16 cellular contexts compared by ENCODE assay signal in genomic region chr10:70160798-70161197, GRCh38. TPM values are rescaled to one million over a fixed set of nuclear protein-coding genes. Genes with fewer than 3 reads are reported as not detected.
DNase-seq lines count a peak whose midpoint lies in the region; ATAC-seq, FAIRE-seq and TF ChIP-seq lines count a peak whose summit lies in the region.
"Had no signal": no experiment of that assay in that cellular context is flagged by ENCODE, and none has a peak within 500 bp of the region (broad histone marks: within the 10 kb centered on the region; RNA-seq: fewer than 3 reads in every experiment).

No MANE protein-coding gene starts in this region.

- peaks cover 50% of the 10 kb centered on the region for H3K36me3 ChIP-seq in ACC112 (ENCODE audit: insufficient read depth, low read length)
- peaks cover 90% of the 10 kb centered on the region for H3K36me3 ChIP-seq in K562 (ENCODE audit: control insufficient read depth, insufficient read depth, low read length)

- no peak for TF ChIP-seq POLR2A in K562 (conservative IDR thresholded peaks at IDR 0.05)

- DNase-seq in activated CD8-positive, alpha-beta T cell treated with anti-CD3 and anti-CD28 coated beads for 36 hours: no peak
- no peak for DNase-seq in activated CD8-positive, alpha-beta T cell treated with anti-CD3 and anti-CD28 coated beads, Interleukin-2, amount 10 ng/mL, durations not matched to agents 7 days and 5 days
- no peak for DNase-seq in T-cell
- DNase-seq in K562 (ENCODE audit: extremely low read depth in 1 of 4, low spot score in 3 of 4): no peak
- DNase-seq in Calu3: no peak
- DNase-seq: ACHN, DMS 273 treated with DMSO at 0.1 percent for 48 hours, GOT3, NCI-H146, NCI-H2081 treated with DMSO at 0.1 percent for 48 hours, NCI-H2227 treated with DMSO at 0.1 percent for 48 hours, NCI-H526 had no signal

- TF ChIP-seq EP300 in K562 (IDR thresholded peaks at IDR 0.05; ENCODE audit: low read length): no peak

- intact Hi-C loops in activated CD8-positive, alpha-beta T cell treated with anti-CD3 and anti-CD28 coated beads for 36 hours (cut with micrococcal nuclease): no loop called here
- intact Hi-C loops in K562 (cut with micrococcal nuclease): no loop called here
- intact Hi-C loops in Calu3 (cut with micrococcal nuclease; ENCODE audit: unreplicated experiment): no loop called here

- peak overlapping the region; percentile 29 for H3K4me3 Mint-ChIP-seq in activated CD8-positive, alpha-beta T cell treated with anti-CD3 and anti-CD28 coated beads for 36 hours
- no peak overlapping the region for H3K4me3 Mint-ChIP-seq in activated CD8-positive, alpha-beta T cell treated with anti-CD3 and anti-CD28 coated beads, Interleukin-2, amount 10 ng/mL, durations not matched to agents 7 days and 5 days
- H3K4me3 Mint-ChIP-seq in T-cell (no peak overlapping the region), Calu3 (ENCODE audit: low read depth, unreplicated experiment) (no peak overlapping the region)
- H3K4me3 Mint-ChIP-seq: IgD-negative memory B cell had no signal

- TF ChIP-seq CTCF in activated CD8-positive, alpha-beta T cell treated with anti-CD3 and anti-CD28 coated beads for 36 hours (IDR thresholded peaks at IDR 0.05): no peak
- TF ChIP-seq CTCF in K562 (IDR thresholded peaks at IDR 0.05 in 2 of 3, conservative IDR thresholded peaks at IDR 0.05 in 1 of 3; ENCODE audit: insufficient read depth in 2 of 3, low read depth in 1 of 3, low read length in 3 of 3): no peak
- TF ChIP-seq CTCF in Calu3 (IDR thresholded peaks at IDR 0.05; ENCODE audit: unreplicated experiment): no peak

- no peaks in the 10 kb centered on the region for H3K9me1 ChIP-seq in K562 (ENCODE audit: control insufficient read depth, insufficient read depth, low read length)

- H3K4me3 ChIP-seq in ACC112 (ENCODE audit: low read depth, low read length) (no peak overlapping the region), K562 (no peak overlapping the region)

- H3K9ac ChIP-seq in K562 (ENCODE audit: insufficient read depth in 1 of 2, low read depth in 2 of 2, low read length in 2 of 2): no peak overlapping the region

- H3K27ac Mint-ChIP-seq in activated CD8-positive, alpha-beta T cell treated with anti-CD3 and anti-CD28 coated beads for 36 hours: peak overlapping the region; percentile 96
- H3K27ac Mint-ChIP-seq in activated CD8-positive, alpha-beta T cell treated with anti-CD3 and anti-CD28 coated beads, Interleukin-2, amount 10 ng/mL, durations not matched to agents 7 days and 5 days: no peak overlapping the region
- peak overlapping the region; percentile 52 to 77 for H3K27ac Mint-ChIP-seq in T-cell
- H3K27ac Mint-ChIP-seq in Calu3 (ENCODE audit: unreplicated experiment): no peak overlapping the region
- H3K27ac Mint-ChIP-seq: IgD-negative memory B cell had no signal

- no peak for FAIRE-seq in K562 (lab: Jason Lieb, UNC)

- H3K36me3 Mint-ChIP-seq in activated CD8-positive, alpha-beta T cell treated with anti-CD3 and anti-CD28 coated beads for 36 hours (ENCODE audit: low read depth): peaks cover 62% of the 10 kb centered on the region
- H3K36me3 Mint-ChIP-seq in activated CD8-positive, alpha-beta T cell treated with anti-CD3 and anti-CD28 coated beads, Interleukin-2, amount 10 ng/mL, durations not matched to agents 7 days and 5 days (ENCODE audit: low read depth): peaks cover 72% of the 10 kb centered on the region
- H3K36me3 Mint-ChIP-seq in T-cell: peaks cover 51% of the 10 kb centered on the region
- H3K36me3 Mint-ChIP-seq in Calu3 (ENCODE audit: insufficient read depth, unreplicated experiment): peaks cover 51% of the 10 kb centered on the region

- no peak for ATAC-seq in activated CD8-positive, alpha-beta T cell treated with anti-CD3 and anti-CD28 coated beads for 36 hours
- ATAC-seq in activated CD8-positive, alpha-beta T cell treated with anti-CD3 and anti-CD28 coated beads, Interleukin-2, amount 10 ng/mL, durations not matched to agents 7 days and 5 days: no peak
- ATAC-seq in T-cell (replicated peaks in 1 of 4): no peak
- ATAC-seq in K562: no peak
- no peak for ATAC-seq in GM21528 (IDR thresholded peaks at IDR 0.05; ENCODE audit: low FRiP score, unreplicated experiment)
- ATAC-seq in GM21423 (IDR thresholded peaks at IDR 0.05; ENCODE audit: unreplicated experiment): no peak

- H3K79me2 ChIP-seq in ACC112 (ENCODE audit: control insufficient read depth, insufficient read depth, low read length, unreplicated experiment): peaks cover 87% of the 10 kb centered on the region
- H3K79me2 ChIP-seq in K562 (ENCODE audit: control insufficient read depth, insufficient read depth, low read length): peaks cover 63% of the 10 kb centered on the region

- H3K27me3 ChIP-seq in ACC112 (ENCODE audit: insufficient read depth, low read length) (no peaks in the 10 kb centered on the region), K562 (ENCODE audit: control insufficient read depth in 2 of 2, insufficient read depth in 2 of 2, low read length in 2 of 2) (no peaks in the 10 kb centered on the region)

- H3K4me1 Mint-ChIP-seq in activated CD8-positive, alpha-beta T cell treated with anti-CD3 and anti-CD28 coated beads for 36 hours (ENCODE audit: low read depth): peaks cover 65% of the 10 kb centered on the region
- peaks cover 50% of the 10 kb centered on the region for H3K4me1 Mint-ChIP-seq in activated CD8-positive, alpha-beta T cell treated with anti-CD3 and anti-CD28 coated beads, Interleukin-2, amount 10 ng/mL, durations not matched to agents 7 days and 5 days (ENCODE audit: low read depth)
- H3K4me1 Mint-ChIP-seq in T-cell (peaks cover 59 to 68% (median 65%) of the 10 kb centered on the region in 3 donors), Calu3 (ENCODE audit: low read depth, unreplicated experiment) (peaks cover 28% of the 10 kb centered on the region)

- in situ Hi-C loops in K562 (cut with MboI): no loop called here

- H3K4me1 ChIP-seq in ACC112 (ENCODE audit: control insufficient read depth, insufficient read depth, low read length, unreplicated experiment) (peaks cover 54% of the 10 kb centered on the region), K562 (replicated peaks in 1 of 2; ENCODE audit: control insufficient read depth in 2 of 2, insufficient read depth in 2 of 2, low read length in 2 of 2) (peaks cover 0 to 21% of the 10 kb centered on the region in 2 experiments; a peak in 4 of 5 replicates)

- H3K9me3 Mint-ChIP-seq in activated CD8-positive, alpha-beta T cell treated with anti-CD3 and anti-CD28 coated beads for 36 hours: no peaks in the 10 kb centered on the region
- no peaks in the 10 kb centered on the region for H3K9me3 Mint-ChIP-seq in activated CD8-positive, alpha-beta T cell treated with anti-CD3 and anti-CD28 coated beads, Interleukin-2, amount 10 ng/mL, durations not matched to agents 7 days and 5 days (ENCODE audit: insufficient read depth)
- H3K9me3 Mint-ChIP-seq in T-cell: no peaks in the 10 kb centered on the region
- H3K9me3 Mint-ChIP-seq in Calu3 (ENCODE audit: low read depth, unreplicated experiment): no peaks in the 10 kb centered on the region
- H3K9me3 Mint-ChIP-seq: IgD-negative memory B cell had no signal

- H3K27ac ChIP-seq in ACC112 (ENCODE audit: low read depth, low read length) (peak overlapping the region; percentile 52), K562 (ENCODE audit: extremely low read depth, low read depth, low read length) (no peak overlapping the region)

- H3K9me3 ChIP-seq in K562 (replicated peaks; ENCODE audit: control insufficient read depth, insufficient read depth, low read depth, low read length): no peaks in the 10 kb centered on the region

- H3K27me3 Mint-ChIP-seq in activated CD8-positive, alpha-beta T cell treated with anti-CD3 and anti-CD28 coated beads for 36 hours: no peaks in the 10 kb centered on the region
- H3K27me3 Mint-ChIP-seq in activated CD8-positive, alpha-beta T cell treated with anti-CD3 and anti-CD28 coated beads, Interleukin-2, amount 10 ng/mL, durations not matched to agents 7 days and 5 days (ENCODE audit: low read depth): no peaks in the 10 kb centered on the region
- no peaks in the 10 kb centered on the region for H3K27me3 Mint-ChIP-seq in T-cell
- H3K27me3 Mint-ChIP-seq in Calu3 (ENCODE audit: unreplicated experiment): no peaks in the 10 kb centered on the region
- H3K27me3 Mint-ChIP-seq: IgD-negative memory B cell had no signal

- CTCF ChIA-PET in activated CD8-positive, alpha-beta T cell treated with anti-CD3 and anti-CD28 coated beads for 36 hours (lab: Charles Lee): interaction anchor here (0.9 to 1.6 kb wide), 4 partner anchors 14 to 204 kb away, joined by 3 to 7 read pairs (median 4); partner anchors contain the start of gene TYSND1
- CTCF ChIA-PET in activated CD8-positive, alpha-beta T cell treated with anti-CD3 and anti-CD28 coated beads, Interleukin-2, amount 10 ng/mL, durations not matched to agents 7 days and 5 days (lab: Charles Lee): interaction anchor here (0.9 to 3.6 kb wide), 3 partner anchors 14 to 45 kb away, joined by 3 to 40 read pairs (median 3); partner anchors contain the start of gene TYSND1
- CTCF ChIA-PET in T-cell (lab: Charles Lee): interaction anchor here (0.7 to 1.6 kb wide), 3 partner anchors 9 to 45 kb away, joined by 3 to 13 read pairs (median 5); partner anchors contain the start of genes SAR1A (in 1 of the 2) and TYSND1 (in 1 of the 2)
- CTCF ChIA-PET in K562 (lab: Yijun Ruan, JAX; ENCODE audit: low intra/inter-chr PET ratio): no interaction called here
- CTCF ChIA-PET in Calu3 (lab: Charles Lee): interaction anchor here (0.5 to 1.0 kb wide), 2 partner anchors 10 to 510 kb away, joined by 4 read pairs; partner anchors contain the start of gene SAR1A

- H2AFZ ChIP-seq in ACC112 (ENCODE audit: low read length, unreplicated experiment) (no peak overlapping the region), K562 (ENCODE audit: low read depth, low read length) (no peak overlapping the region)

- no peak for TF ChIP-seq RAD21 in K562 (CRISPR knock-in tag; conservative IDR thresholded peaks at IDR 0.05 in 1 of 2, IDR thresholded peaks at IDR 0.05 in 1 of 2)

- H3K4me2 ChIP-seq in K562 (ENCODE audit: insufficient read depth, low read length): no peak overlapping the region

- H4K20me1 ChIP-seq in K562 (replicated peaks; ENCODE audit: control insufficient read depth, insufficient read depth, low read length): peaks cover 32% of the 10 kb centered on the region

- WGBS in K562 (ENCODE audit: insufficient coverage, low coverage, missing lambda C conversion rate): 64% methylated on average over 1 of the region's 1 CpG

- POLR2A ChIA-PET in activated CD8-positive, alpha-beta T cell treated with anti-CD3 and anti-CD28 coated beads for 36 hours (lab: Charles Lee): interaction anchor here (0.7 to 3.7 kb wide), 6 partner anchors 9 to 73 kb away, joined by 3 to 35 read pairs (median 8); partner anchors contain the start of genes SAR1A and TYSND1
- POLR2A ChIA-PET in activated CD8-positive, alpha-beta T cell treated with anti-CD3 and anti-CD28 coated beads, Interleukin-2, amount 10 ng/mL, durations not matched to agents 7 days and 5 days (lab: Charles Lee): interaction anchor here (0.9 kb wide), 1 partner anchor 10 kb away, joined by 4 read pairs; the partner anchor contains the start of gene SAR1A
- POLR2A ChIA-PET in T-cell (lab: Charles Lee) (no interaction called here), K562 (lab: Yijun Ruan, JAX) (interaction anchor here (0.9 to 1.4 kb wide), 3 partner anchors 8 to 10 kb away, joined by 4 to 15 read pairs (median 5); partner anchors contain the start of gene SAR1A)

- BruUV-seq in K562 (replicated peaks; lab: Mats Ljungman, UMichigan): no TSS peak
- BruUV-seq in Calu3 (replicated peaks; lab: Mats Ljungman, UMichigan): no TSS peak

RNA-seq across cellular contexts. Expression of gene SAR1A, which starts 9.5 kb away (rescaled TPM):
- 100 to 1,000 TPM in 1 of 2 experiments, 10 to 100 TPM in 1; 95.9 to 101 TPM for total RNA-seq in activated CD8-positive, alpha-beta T cell treated with anti-CD3 and anti-CD28 coated beads for 36 hours
- total RNA-seq in activated CD8-positive, alpha-beta T cell treated with anti-CD3 and anti-CD28 coated beads, Interleukin-2, amount 10 ng/mL, durations not matched to agents 7 days and 5 days: 100 to 1,000 TPM; 157 to 160 TPM
- total RNA-seq in T-cell (100 to 1,000 TPM in 2 of 5 donors, 10 to 100 TPM in 3; 64.0 to 132 (median 82.3) TPM), K562 (2014; rRNA removed) (63.0 and 68.5 TPM in 2 replicates), K562 (2014; rRNA removed; fragmentation: Illumina TruSeq; extraction: Trizol) (96.9 and 105 TPM in 2 replicates), K562 (2015; rRNA removed; fragmentation: Illumina TruSeq; extraction: Trizol) (79.4 and 84.9 TPM in 2 replicates), K562 (2021) (119 and 123 TPM in 2 replicates), Calu3 (2022) (166 and 175 TPM in 2 replicates)
- total RNA-seq in K562 (2011; cell fraction: chromatin; rRNA removed; ENCODE audit: low replicate concordance): 82.1 and 152 TPM in 2 replicates
- 47.0 and 49.2 TPM in 2 replicates for total RNA-seq in K562 (2011; cell fraction: nucleolus; rRNA removed)
- 98.8 and 142 TPM in 2 replicates for total RNA-seq in K562 (2011; cell fraction: nucleoplasm; rRNA removed)
- polyA plus RNA-seq in K562 (2011; rRNA removed) (123 and 129 TPM in 2 replicates), K562 (2014; fragmentation: Illumina TruSeq; extraction: Trizol) (73.8 and 76.6 TPM in 2 replicates), K562 (2014; fragmentation: Nextera tagmentation; extraction: Ambion mirVana) (100 to 1,000 TPM; 115 to 132 TPM), K562 (2014; rRNA removed) (53.0 and 55.8 TPM in 2 replicates)
- polyA plus RNA-seq in K562 (2011; cell fraction: cytosol; rRNA removed): 22.7 and 40.1 TPM in 2 replicates
- polyA plus RNA-seq in K562 (2011; cell fraction: nucleus; rRNA removed): 35.5 and 56.1 TPM in 2 replicates
- polyA plus RNA-seq in K562 (2012): 40.2 and 56.6 TPM in 2 replicates
- 168 and 183 TPM in 2 replicates for polyA minus RNA-seq in K562 (2011; rRNA and poly(A)+ RNA removed)
- 51.8 and 62.8 TPM in 2 replicates for polyA minus RNA-seq in K562 (2011; cell fraction: cytosol; rRNA and poly(A)+ RNA removed)
- 19.5 and 37.4 TPM in 2 replicates for polyA minus RNA-seq in K562 (2011; cell fraction: nucleus; rRNA and poly(A)+ RNA removed)

RNA-seq across cellular contexts. Expression of gene TYSND1, which starts 14.3 kb away (rescaled TPM):
- 10 to 100 TPM; 20.0 to 20.3 TPM for total RNA-seq in activated CD8-positive, alpha-beta T cell treated with anti-CD3 and anti-CD28 coated beads for 36 hours
- 10 to 100 TPM; 12.0 to 13.4 TPM for total RNA-seq in activated CD8-positive, alpha-beta T cell treated with anti-CD3 and anti-CD28 coated beads, Interleukin-2, amount 10 ng/mL, durations not matched to agents 7 days and 5 days
- total RNA-seq in T-cell: 10 to 100 TPM; 18.3 to 41.0 (median 38.7) TPM
- 7.2 and 8.1 TPM in 2 replicates for total RNA-seq in K562 (2011; cell fraction: chromatin; rRNA removed; ENCODE audit: low replicate concordance)
- total RNA-seq in K562 (2011; cell fraction: nucleolus; rRNA removed): 4.7 and 5.0 TPM in 2 replicates
- total RNA-seq in K562 (2011; cell fraction: nucleoplasm; rRNA removed): 5.2 and 7.2 TPM in 2 replicates
- 0.91 and 1.8 TPM in 2 replicates for total RNA-seq in K562 (2014; rRNA removed)
- 0.41 and 1.4 TPM in 2 replicates for total RNA-seq in K562 (2014; rRNA removed; fragmentation: Illumina TruSeq; extraction: Trizol)
- 1.4 and 1.6 TPM in 2 replicates for total RNA-seq in K562 (2015; rRNA removed; fragmentation: Illumina TruSeq; extraction: Trizol)
- 1.7 and 1.9 TPM in 2 replicates for total RNA-seq in K562 (2021)
- 1.3 and 2.0 TPM in 2 replicates for polyA plus RNA-seq in K562 (2011; rRNA removed)
- polyA plus RNA-seq in K562 (2011; cell fraction: cytosol; rRNA removed): 2.1 and 2.3 TPM in 2 replicates
- 3.5 and 3.6 TPM in 2 replicates for polyA plus RNA-seq in K562 (2011; cell fraction: nucleus; rRNA removed)
- polyA plus RNA-seq in K562 (2012): 0.98 and 2.0 TPM in 2 replicates
- 1.3 TPM in 2 replicates for polyA plus RNA-seq in K562 (2014; fragmentation: Illumina TruSeq; extraction: Trizol)
- under 1 TPM; 0.60 to 0.65 TPM for polyA plus RNA-seq in K562 (2014; fragmentation: Nextera tagmentation; extraction: Ambion mirVana)
- 1.3 and 2.0 TPM in 2 replicates for polyA plus RNA-seq in K562 (2014; rRNA removed)
- 1.5 and 2.1 TPM in 2 replicates for polyA minus RNA-seq in K562 (2011; rRNA and poly(A)+ RNA removed)
- polyA minus RNA-seq in K562 (2011; cell fraction: cytosol; rRNA and poly(A)+ RNA removed): 0.48 and 0.73 TPM in 2 replicates
- 2.6 and 3.1 TPM in 2 replicates for polyA minus RNA-seq in K562 (2011; cell fraction: nucleus; rRNA and poly(A)+ RNA removed)
- 21.4 and 24.6 TPM in 2 replicates for total RNA-seq in Calu3 (2022)

RNA-seq across cellular contexts. Expression of gene AIFM2, which starts 28.2 kb away (rescaled TPM):
- total RNA-seq in activated CD8-positive, alpha-beta T cell treated with anti-CD3 and anti-CD28 coated beads for 36 hours: 1 to 10 TPM; 6.3 to 8.2 TPM
- 1 to 10 TPM; 7.2 to 7.5 TPM for total RNA-seq in activated CD8-positive, alpha-beta T cell treated with anti-CD3 and anti-CD28 coated beads, Interleukin-2, amount 10 ng/mL, durations not matched to agents 7 days and 5 days
- total RNA-seq in T-cell (1 to 10 TPM; 3.2 to 5.8 (median 5.1) TPM), K562 (2014; rRNA removed) (9.2 and 10.5 TPM in 2 replicates), K562 (2014; rRNA removed; fragmentation: Illumina TruSeq; extraction: Trizol) (3.9 and 5.3 TPM in 2 replicates), K562 (2015; rRNA removed; fragmentation: Illumina TruSeq; extraction: Trizol) (7.6 and 7.8 TPM in 2 replicates), K562 (2021) (11.4 and 13.1 TPM in 2 replicates), Calu3 (2022) (20.6 and 21.1 TPM in 2 replicates)
- total RNA-seq in K562 (2011; cell fraction: chromatin; rRNA removed; ENCODE audit: low replicate concordance): 7.2 and 14.4 TPM in 2 replicates
- total RNA-seq in K562 (2011; cell fraction: nucleolus; rRNA removed): 8.3 and 9.7 TPM in 2 replicates
- 8.2 and 9.4 TPM in 2 replicates for total RNA-seq in K562 (2011; cell fraction: nucleoplasm; rRNA removed)
- polyA plus RNA-seq in K562 (2011; rRNA removed) (8.0 and 9.9 TPM in 2 replicates), K562 (2014; fragmentation: Illumina TruSeq; extraction: Trizol) (9.3 and 12.1 TPM in 2 replicates), K562 (2014; fragmentation: Nextera tagmentation; extraction: Ambion mirVana) (1 to 10 TPM; 2.7 to 4.9 TPM), K562 (2014; rRNA removed) (13.9 and 14.1 TPM in 2 replicates)
- 9.2 and 13.0 TPM in 2 replicates for polyA plus RNA-seq in K562 (2011; cell fraction: cytosol; rRNA removed)
- polyA plus RNA-seq in K562 (2011; cell fraction: nucleus; rRNA removed): 7.5 and 12.1 TPM in 2 replicates
- polyA plus RNA-seq in K562 (2012): 11.0 and 11.6 TPM in 2 replicates
- polyA minus RNA-seq in K562 (2011; rRNA and poly(A)+ RNA removed): 3.8 and 7.3 TPM in 2 replicates
- polyA minus RNA-seq in K562 (2011; cell fraction: cytosol; rRNA and poly(A)+ RNA removed): 6.6 and 7.1 TPM in 2 replicates
- polyA minus RNA-seq in K562 (2011; cell fraction: nucleus; rRNA and poly(A)+ RNA removed): 2.7 and 3.1 TPM in 2 replicates

Comparison
In these comparisons a context has a peak if more than half of its experiments do, and no peak if none do; other contexts are left out.
1. H3K27ac Mint-ChIP-seq: peak in activated CD8-positive, alpha-beta T cell treated with anti-CD3 and anti-CD28 coated beads for 36 hours (single experiment) and T-cell (2 of 2); none in activated CD8-positive, alpha-beta T cell treated with anti-CD3 and anti-CD28 coated beads, Interleukin-2, amount 10 ng/mL, durations not matched to agents 7 days and 5 days (single experiment) and Calu3 (single experiment).
2. POLR2A ChIA-PET loops: an anchor here in activated CD8-positive, alpha-beta T cell treated with anti-CD3 and anti-CD28 coated beads for 36 hours (0.7 to 3.7 kb wide), activated CD8-positive, alpha-beta T cell treated with anti-CD3 and anti-CD28 coated beads, Interleukin-2, amount 10 ng/mL, durations not matched to agents 7 days and 5 days (0.9 kb wide) and K562 (0.9 to 1.4 kb wide); none called in T-cell.